In the genomic region with DNA sequence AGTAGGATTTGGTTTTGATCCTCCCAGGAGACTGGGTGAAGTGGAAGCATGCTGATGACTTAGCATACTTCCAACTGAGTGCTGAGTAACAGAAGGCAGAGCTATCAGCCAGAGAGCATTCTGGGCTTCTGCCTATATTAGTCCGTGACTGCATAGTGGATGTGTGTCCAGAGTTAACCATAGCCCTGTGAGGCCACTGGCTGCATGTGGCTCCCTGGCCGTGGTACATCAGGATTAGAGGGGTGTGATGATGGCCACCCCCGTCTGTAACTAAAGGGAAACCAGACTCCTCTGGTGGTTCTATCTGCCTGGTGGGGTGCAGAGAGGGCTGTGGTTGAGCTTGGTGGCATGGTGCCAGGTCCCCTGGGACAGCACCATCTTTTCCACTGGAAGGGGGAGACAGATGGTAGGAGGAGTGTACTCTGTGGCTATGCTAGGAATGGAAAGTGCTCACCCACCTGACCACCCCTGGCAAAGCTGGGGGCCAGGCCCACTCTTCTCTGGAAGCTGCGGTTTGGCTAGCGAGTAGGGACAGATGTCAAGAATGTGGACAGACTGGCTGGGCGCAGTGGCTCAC, we compare ENCODE assay signal across 11 cellular contexts. TPM values are rescaled to one million over a fixed set of nuclear protein-coding genes. Genes with fewer than 3 reads are reported as not detected.
DNase-seq lines count a peak whose midpoint lies in the region; ATAC-seq and TF ChIP-seq lines count a peak whose summit lies in the region.
"Had no signal": no experiment of that assay in that cellular context is flagged by ENCODE, and none has a peak within 500 bp of the region (broad histone marks: within the 10 kb centered on the region; RNA-seq: fewer than 3 reads in every experiment).

No MANE protein-coding gene starts in this region.

- peak; percentile 30 to 81 for DNase-seq in cardiac muscle cell (ENCODE audit: low read depth in 1 of 2, low spot score in 1 of 2)
- DNase-seq in cardiac septum (ENCODE audit: low spot score): no peak
- DNase-seq in PC-9: peak; percentile 91 to 99
- peak; percentile 65 for DNase-seq in fibroblast of villous mesenchyme (ENCODE audit: low read depth)
- no peak for DNase-seq in UCSD-AML1 (lab: John Stamatoyannopoulos, UW; ENCODE audit: unreplicated experiment)
- no peak for DNase-seq in NCI-H1092 (lab: John Stamatoyannopoulos, UW)
- DNase-seq in GM20000 (ENCODE audit: low spot score): no peak
- DNase-seq in aorta: no peak
- DNase-seq: effector CD4-positive, alpha-beta T cell; substantia nigra had no signal

- no TSS peak for BruUV-seq in PC-9 (replicated peaks; lab: Mats Ljungman, UMichigan)

- H3K27ac ChIP-seq in cardiac muscle cell: no peak overlapping the region
- H3K27ac ChIP-seq in PC-9: peak overlapping the region; percentile 77
- H3K27ac ChIP-seq in aorta (ENCODE audit: low read depth in 1 of 2, low read length in 2 of 2): no peak overlapping the region

- H3K4me1 ChIP-seq in cardiac muscle cell (ENCODE audit: low read depth) (no peaks in the 10 kb centered on the region), PC-9 (replicated peaks; ENCODE audit: insufficient read depth) (peaks cover 22% of the 10 kb centered on the region), aorta (ENCODE audit: control insufficient read depth in 1 of 2, insufficient read depth in 2 of 2, low read length in 2 of 2) (no peaks in the 10 kb centered on the region)

- POLR2A ChIA-PET in PC-9 (lab: Charles Lee; ENCODE audit: unreplicated experiment): interaction anchor here (0.5 to 1.1 kb wide), 8 partner anchors 27 to 1002 kb away, joined by 3 to 18 read pairs (median 6); partner anchors contain the start of genes ABCD4, RPS6KL1 and YLPM1

- peak overlapping the region; percentile 42 for H3K4me2 ChIP-seq in PC-9

- H3K4me3 ChIP-seq in cardiac muscle cell (no peak overlapping the region), PC-9 (no peak overlapping the region), fibroblast of villous mesenchyme (ENCODE audit: low read depth, low read length) (no peak overlapping the region), aorta (ENCODE audit: low read length in 2 of 2) (no peak overlapping the region)

- TF ChIP-seq CTCF in cardiac muscle cell (IDR thresholded peaks at IDR 0.05; ENCODE audit: low read depth, low read length): no peak
- no peak for TF ChIP-seq CTCF in PC-9 (conservative IDR thresholded peaks at IDR 0.05)
- TF ChIP-seq CTCF in fibroblast of villous mesenchyme (IDR thresholded peaks at IDR 0.05; ENCODE audit: insufficient read depth, low read depth, low read length): no peak
- TF ChIP-seq CTCF in GM20000 (IDR thresholded peaks at IDR 0.05; ENCODE audit: extremely low read depth, missing control alignments): no peak

- peak overlapping the region; percentile 10; the same call in 1 of the 2 replicates for H2AFZ ChIP-seq in PC-9

- WGBS in aorta, 2 donors: 63 to 74% methylated on average over 6 of the region's 6 CpGs

- H3F3A ChIP-seq in PC-9 (ENCODE audit: insufficient read depth, low read depth): peaks cover 28% of the 10 kb centered on the region; the same call in 1 of the 2 replicates

- no peaks in the 10 kb centered on the region for H3K79me2 ChIP-seq in PC-9 (ENCODE audit: low read depth)

- no peak for ATAC-seq in aorta (ENCODE audit: low FRiP score)

- H3K27me3 ChIP-seq in cardiac muscle cell (no peaks in the 10 kb centered on the region), PC-9 (ENCODE audit: insufficient read depth, low read depth) (no peaks in the 10 kb centered on the region), aorta (ENCODE audit: control insufficient read depth in 1 of 2, insufficient read depth in 2 of 2, low read length in 1 of 2) (no peaks in the 10 kb centered on the region)

- no peaks in the 10 kb centered on the region for H3K9me2 ChIP-seq in PC-9 (ENCODE audit: insufficient read depth)

- H3K36me3 ChIP-seq in cardiac muscle cell: no peaks in the 10 kb centered on the region
- H3K36me3 ChIP-seq in PC-9 (ENCODE audit: low read depth): no peaks in the 10 kb centered on the region
- no peaks in the 10 kb centered on the region for H3K36me3 ChIP-seq in aorta (ENCODE audit: control insufficient read depth in 1 of 2, insufficient read depth in 2 of 2, low read length in 1 of 2)

- CTCF ChIA-PET in PC-9 (lab: Charles Lee): interaction anchor here (0.5 to 1.2 kb wide), 2 partner anchors 21 to 632 kb away, joined by 6 to 10 read pairs; no protein-coding TSS in a partner anchor

- H3K9me3 ChIP-seq in cardiac muscle cell (ENCODE audit: low read depth) (no peaks in the 10 kb centered on the region), PC-9 (ENCODE audit: insufficient read depth, low read depth) (no peaks in the 10 kb centered on the region), aorta (ENCODE audit: control insufficient read depth, low read length) (no peaks in the 10 kb centered on the region)

- intact Hi-C loops in cardiac septum (cut with DNase I): no loop called here
- intact Hi-C loops in PC-9 (cut with micrococcal nuclease; ENCODE audit: unreplicated experiment): loop anchor here (1.0 kb wide), 1 partner anchor 17 kb away; no protein-coding TSS in a partner anchor
- intact Hi-C loops in aorta (cut with DNase I): no loop called here

- no peaks in the 10 kb centered on the region for H4K20me1 ChIP-seq in PC-9 (ENCODE audit: insufficient read depth)

RNA-seq across cellular contexts. Expression of gene ABCD4, which starts 27.4 kb away (rescaled TPM):
- total RNA-seq in cardiac muscle cell (62.6 and 98.7 TPM in 2 replicates), cardiac septum (26.9 TPM), PC-9 (2021) (150 and 179 TPM in 2 replicates), fibroblast of villous mesenchyme (25.0 and 27.7 TPM in 2 replicates), aorta (100 to 1,000 TPM in 1 of 2 donors, 10 to 100 TPM in 1; 40.3 to 102 TPM)
- polyA plus RNA-seq in cardiac muscle cell (121 and 125 TPM in 2 replicates), aorta (10 to 100 TPM; 10.5 to 67.5 TPM)

RNA-seq across cellular contexts. Expression of gene VSX2, which starts 36.1 kb away (rescaled TPM):
- total RNA-seq in cardiac muscle cell (not detected in 2 replicates), cardiac septum (not detected), PC-9 (2021) (not detected in 2 replicates), fibroblast of villous mesenchyme (not detected in 2 replicates), aorta (not detected)
- polyA plus RNA-seq in cardiac muscle cell (not detected in 2 replicates), aorta (not detected)
- total RNA-seq: lung microvascular endothelial cell had no signal

Comparison
In these comparisons a context has a peak if more than half of its experiments do, and no peak if none do; other contexts are left out.
1. DNase-seq: peak in cardiac muscle cell (2 of 2), PC-9 (2 of 2) and fibroblast of villous mesenchyme (single experiment); none in cardiac septum (single experiment), UCSD-AML1 (single experiment), NCI-H1092 (single experiment), GM20000 (single experiment) and aorta (0 of 2).